ENCODE assay signal across 8 cellular contexts in genomic region chr17:66691644-66692500, GRCh38.
DNase-seq lines count a peak whose midpoint lies in the region; ATAC-seq, FAIRE-seq and TF ChIP-seq lines count a peak whose summit lies in the region.

No MANE protein-coding gene starts in this region.

- TF ChIP-seq RAD21 in HCT116 (IDR thresholded peaks at IDR 0.05; ENCODE audit: low read depth): no peak
- TF ChIP-seq RAD21 in HepG2 (CRISPR knock-in tag; IDR thresholded peaks at IDR 0.05): no peak

- H3K36me3 ChIP-seq in HCT116 (ENCODE audit: control insufficient read depth in 1 of 2, insufficient read depth in 2 of 2, low read length in 2 of 2): no peaks in the 10 kb centered on the region
- peaks cover 11 to 81% of the 10 kb centered on the region in 2 experiments for H3K36me3 ChIP-seq in HepG2 (replicated peaks in 1 of 2; ENCODE audit: control insufficient read depth in 1 of 2, insufficient read depth in 2 of 2, low read length in 2 of 2)

- intact Hi-C loops in HCT116 (cut with micrococcal nuclease) (no loop called here), HepG2 (cut with micrococcal nuclease; ENCODE audit: unreplicated experiment) (no loop called here)

- CTCF ChIA-PET in AG04450 (lab: Charles Lee) (interaction anchor here (0.6 to 1.6 kb wide), 2 partner anchors 213 to 491 kb away, joined by 3 read pairs; no protein-coding TSS in a partner anchor), HCT116 (lab: Charles Lee) (interaction anchor here (1.0 kb wide), 1 partner anchor 18 kb away, joined by 3 read pairs; no protein-coding TSS in a partner anchor), HepG2 (lab: Yijun Ruan, JAX; ENCODE audit: low intra/inter-chr PET ratio, low total read pairs) (no interaction called here)

- H3K27me3 ChIP-seq in AG04450 (ENCODE audit: control insufficient read depth, insufficient read depth, low read length) (no peaks in the 10 kb centered on the region), HCT116 (ENCODE audit: insufficient read depth, low read length) (no peaks in the 10 kb centered on the region), HepG2 (ENCODE audit: control insufficient read depth in 1 of 2, insufficient read depth in 2 of 2, low read length in 2 of 2) (no peaks in the 10 kb centered on the region)

- POLR2A ChIA-PET in AG04450 (lab: Yijun Ruan, JAX): no interaction called here
- POLR2A ChIA-PET in HCT116 (lab: Charles Lee): no interaction called here
- POLR2A ChIA-PET in activated naive CD8-positive, alpha-beta T cell treated with anti-CD3 and anti-CD28 coated beads, Interleukin-2, amount 10 ng/mL, durations not matched to agents 7 days and 5 days (lab: Charles Lee): no interaction called here
- POLR2A ChIA-PET in HepG2 (lab: Yijun Ruan, JAX): no interaction called here

- TF ChIP-seq EP300 in HepG2 (IDR thresholded peaks at IDR 0.05; ENCODE audit: low read depth in 2 of 2, low read length in 2 of 2) (peak in 1 of 2 experiments; percentile 55; a peak in 1 of 4 replicates), HepG2 (CRISPR knock-in tag; IDR thresholded peaks at IDR 0.05; ENCODE audit: borderline replicate concordance) (no peak)

- no peak overlapping the region for H3K4me3 Mint-ChIP-seq in activated naive CD8-positive, alpha-beta T cell treated with anti-CD3 and anti-CD28 coated beads, Interleukin-2, amount 10 ng/mL, durations not matched to agents 7 days and 5 days

- TF ChIP-seq CTCF in AG04450 (IDR thresholded peaks at IDR 0.05; ENCODE audit: low read depth, low read length) (no peak), HCT116 (IDR thresholded peaks at IDR 0.05 in 2 of 3, conservative IDR thresholded peaks at IDR 0.05 in 1 of 3; ENCODE audit: borderline replicate concordance in 1 of 3, insufficient read depth in 1 of 3, low read depth in 2 of 3, low read length in 2 of 3) (no peak), HepG2 (CRISPR knock-in tag; IDR thresholded peaks at IDR 0.05) (no peak)

- H3K9me3 ChIP-seq in AG04450 (ENCODE audit: control insufficient read depth, insufficient read depth, low read length) (no peaks in the 10 kb centered on the region), HCT116 (ENCODE audit: control insufficient read depth in 1 of 2, insufficient read depth in 1 of 2, low read depth in 1 of 2, low read length in 2 of 2) (no peaks in the 10 kb centered on the region), HepG2 (ENCODE audit: low read length) (no peaks in the 10 kb centered on the region)

- H3K27ac ChIP-seq in AG04450 (ENCODE audit: low read depth, low read length) (peak overlapping the region; percentile 63), HCT116 (ENCODE audit: low read depth, low read length) (peak overlapping the region; percentile 43), HepG2 (ENCODE audit: extremely low read length, insufficient read depth, low read length) (peak overlapping the region; percentile 31)

- peaks cover 1% of the 10 kb centered on the region for H3K9me3 Mint-ChIP-seq in activated naive CD8-positive, alpha-beta T cell treated with anti-CD3 and anti-CD28 coated beads, Interleukin-2, amount 10 ng/mL, durations not matched to agents 7 days and 5 days

- H3K4me3 ChIP-seq in AG04450 (ENCODE audit: low read depth, low read length): no peak overlapping the region
- no peak overlapping the region for H3K4me3 ChIP-seq in HCT116 (replicated peaks in 1 of 2; ENCODE audit: low read depth in 1 of 2, low read length in 2 of 2)
- no peak overlapping the region for H3K4me3 ChIP-seq in HepG2 (replicated peaks in 1 of 3; ENCODE audit: insufficient read depth in 1 of 3, low read depth in 2 of 3, low read length in 3 of 3)

- H3K9ac ChIP-seq in HCT116 (ENCODE audit: low read length): no peak overlapping the region
- H3K9ac ChIP-seq in HepG2 (ENCODE audit: insufficient read depth, low read depth, low read length): no peak overlapping the region

- no peaks in the 10 kb centered on the region for H3K27me3 Mint-ChIP-seq in activated naive CD8-positive, alpha-beta T cell treated with anti-CD3 and anti-CD28 coated beads, Interleukin-2, amount 10 ng/mL, durations not matched to agents 7 days and 5 days

- in situ Hi-C loops in HepG2 (cut with HindIII; ENCODE audit: extremely low pct_ligation_motif_present, low pct_unique_long_range_greater_than_20kb): no loop called here

- peaks cover 5% of the 10 kb centered on the region for H3K4me1 Mint-ChIP-seq in activated naive CD8-positive, alpha-beta T cell treated with anti-CD3 and anti-CD28 coated beads, Interleukin-2, amount 10 ng/mL, durations not matched to agents 7 days and 5 days

- H3K27ac Mint-ChIP-seq in activated naive CD8-positive, alpha-beta T cell treated with anti-CD3 and anti-CD28 coated beads, Interleukin-2, amount 10 ng/mL, durations not matched to agents 7 days and 5 days: peak overlapping the region; percentile 12

- TF ChIP-seq POLR2A in HCT116 (IDR thresholded peaks at IDR 0.05; ENCODE audit: borderline replicate concordance, extremely low read depth, insufficient read depth, insufficient read length): no peak
- peak in 1 of 2 experiments; percentile 25; a peak in 1 of 4 replicates for TF ChIP-seq POLR2A in HepG2 (IDR thresholded peaks at IDR 0.05; ENCODE audit: insufficient read depth in 1 of 2, low read depth in 2 of 2, low read length in 2 of 2)

- ATAC-seq in HCT116 (peak; percentile 69), HepG2 (peak; percentile 51; the same call in 1 of the 3 replicates)
- ATAC-seq in activated naive CD8-positive, alpha-beta T cell treated with anti-CD3 and anti-CD28 coated beads, Interleukin-2, amount 10 ng/mL, durations not matched to agents 7 days and 5 days (ENCODE audit: low read depth): no peak

- H3K36me3 Mint-ChIP-seq in activated naive CD8-positive, alpha-beta T cell treated with anti-CD3 and anti-CD28 coated beads, Interleukin-2, amount 10 ng/mL, durations not matched to agents 7 days and 5 days: peaks cover 49% of the 10 kb centered on the region

- no peaks in the 10 kb centered on the region for H3K9me2 ChIP-seq in HCT116 (ENCODE audit: insufficient read depth)

- H2AFZ ChIP-seq in HCT116 (ENCODE audit: low read depth, low read length, poor library complexity, severe bottlenecking) (no peak overlapping the region), HepG2 (ENCODE audit: low read length) (no peak overlapping the region)

- H4K20me1 ChIP-seq in HCT116 (ENCODE audit: insufficient read depth): no peaks in the 10 kb centered on the region
- no peaks in the 10 kb centered on the region for H4K20me1 ChIP-seq in HepG2 (ENCODE audit: insufficient read depth, low read length)

- DNase-seq in AG04450 (ENCODE audit: low read depth, low spot score) (peak; percentile 7), HCT116 (ENCODE audit: low read depth, low spot score) (no peak), HepG2 (ENCODE audit: low spot score) (no peak), iPS-NIHi11 (ENCODE audit: low spot score) (no peak), AG20443 (ENCODE audit: low spot score) (no peak), DMS79 treated with DMSO at 0.1 percent for 48 hours (lab: John Stamatoyannopoulos, UW) (no peak), activated T-cell treated with anti-CD3 and anti-CD28 coated beads for 4 hours (no peak)
- no peak for DNase-seq in activated naive CD8-positive, alpha-beta T cell treated with anti-CD3 and anti-CD28 coated beads, Interleukin-2, amount 10 ng/mL, durations not matched to agents 7 days and 5 days

- H3K4me1 ChIP-seq in HCT116 (ENCODE audit: control insufficient read depth in 1 of 2, insufficient read depth in 2 of 2, low read length in 2 of 2): peaks cover 19 to 23% of the 10 kb centered on the region in 2 experiments
- peaks cover 12% of the 10 kb centered on the region; the same call in 1 of the 2 replicates for H3K4me1 ChIP-seq in HepG2 (ENCODE audit: insufficient read depth, low read length)

- H3K4me2 ChIP-seq in HCT116 (ENCODE audit: low read length) (peak overlapping the region; percentile 59), HepG2 (ENCODE audit: low read depth, low read length) (no peak overlapping the region; the same call in 1 of the 2 replicates)

- no peaks in the 10 kb centered on the region for H3K79me2 ChIP-seq in HCT116 (ENCODE audit: insufficient read depth, low read length)
- H3K79me2 ChIP-seq in HepG2 (ENCODE audit: insufficient read depth, low read length): no peaks in the 10 kb centered on the region

- RAD21 ChIA-PET in HCT116 (lab: Charles Lee; ENCODE audit: low non-redundant PET in 1 of 2, low total read pairs in 2 of 2, uncharacterized antibody in 2 of 2, unreplicated experiment in 2 of 2): no interaction called here

- no peak for FAIRE-seq in HepG2 (lab: Jason Lieb, UNC)

- BruUV-seq in HCT116 (replicated peaks; lab: Mats Ljungman, UMichigan) (no TSS peak), HepG2 (replicated peaks; lab: Mats Ljungman, UMichigan) (no TSS peak)

- 80% methylated on average over 13 of the region's 13 CpGs for WGBS in HepG2 (ENCODE audit: low lambda C conversion rate)

TF ChIP-seq in HCT116, 20 proteins besides CTCF, POLR2A, EP300 and RAD21:
- TF ChIP-seq SP1 (IDR thresholded peaks at IDR 0.05; ENCODE audit: low read depth) (peak; percentile 32), CBX3 (IDR thresholded peaks at IDR 0.05; ENCODE audit: low read depth) (no peak), YY1 (IDR thresholded peaks at IDR 0.05; ENCODE audit: extremely low read depth, insufficient replicate concordance, low read depth, low read length) (no peak)

TF ChIP-seq in HepG2, 621 proteins besides CTCF, POLR2A, EP300 and RAD21 (continues in another document):
- TF ChIP-seq DPF2 (CRISPR knock-in tag; IDR thresholded peaks at IDR 0.05; ENCODE audit: borderline replicate concordance, low read depth): no peak
- peak; percentile 33; the same call in 1 of the 2 replicates for TF ChIP-seq ELF3 (CRISPR knock-in tag; IDR thresholded peaks at IDR 0.05)
- TF ChIP-seq ZFYVE20 (CRISPR knock-in tag; IDR thresholded peaks at IDR 0.05; ENCODE audit: borderline replicate concordance, low read depth): no peak
- no peak for TF ChIP-seq PCBP1 (IDR thresholded peaks at IDR 0.05; ENCODE audit: borderline replicate concordance, low read depth, low read length)
- peak; percentile 8; the same call in 1 of the 2 replicates for TF ChIP-seq FOXP1 (IDR thresholded peaks at IDR 0.05)
- TF ChIP-seq FOXP1 (CRISPR knock-in tag; IDR thresholded peaks at IDR 0.05): peak; percentile 96
- TF ChIP-seq GATAD2A (CRISPR knock-in tag; IDR thresholded peaks at IDR 0.05): peak; percentile 34; the same call in 1 of the 2 replicates
